Comparison of ENCODE assay signal across 8 cellular contexts in the genomic region with DNA sequence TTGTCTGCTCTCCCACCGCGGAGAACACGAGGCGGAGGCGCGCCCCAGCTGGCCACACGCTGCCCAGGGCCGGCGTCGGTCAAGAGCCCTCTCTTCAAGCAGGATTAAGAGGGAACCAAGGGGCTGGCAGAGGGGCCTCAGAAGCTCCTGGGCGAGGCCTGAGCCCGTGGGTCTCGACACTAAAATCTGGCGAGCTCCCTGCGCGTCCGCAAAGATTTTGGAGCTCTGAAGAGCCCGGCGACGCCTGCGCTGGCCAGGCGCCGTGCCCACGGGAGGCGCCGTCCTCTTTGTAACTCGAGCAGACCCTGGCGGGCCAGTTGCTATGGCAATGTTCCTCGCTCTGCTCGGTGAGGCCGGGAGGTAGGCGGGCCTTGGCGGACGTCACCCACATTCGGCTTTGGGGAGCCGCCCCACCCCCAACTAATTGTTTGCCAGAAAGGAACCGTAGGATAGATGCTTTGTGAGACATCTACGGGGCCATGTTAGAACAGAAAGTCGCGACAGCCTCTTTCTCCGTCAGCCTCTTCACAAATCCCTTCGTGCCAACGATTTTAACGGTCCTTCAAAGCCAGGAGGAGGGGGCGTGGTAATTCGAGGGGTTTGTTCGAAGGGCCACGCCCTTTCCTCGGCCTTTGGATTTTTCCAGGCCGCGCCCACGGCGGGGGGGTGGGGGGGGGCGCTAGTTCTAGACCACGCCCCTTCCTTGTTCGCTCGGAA. TPM values are rescaled to one million over a fixed set of nuclear protein-coding genes. Genes with fewer than 3 reads are reported as not detected.
DNase-seq lines count a peak whose midpoint lies in the region; ATAC-seq, FAIRE-seq and TF ChIP-seq lines count a peak whose summit lies in the region.

No MANE protein-coding gene starts in this region.

- H3K27ac ChIP-seq in left ventricle myocardium inferior (replicated peaks) (peak overlapping the region; percentile 99), prostate gland (peak overlapping the region; percentile 97 to 98), urinary bladder (ENCODE audit: low read depth) (peak overlapping the region; percentile 97)

- H3K4me3 ChIP-seq in left ventricle myocardium inferior: peak overlapping the region; percentile 77
- peak overlapping the region; percentile 75 to 82 for H3K4me3 ChIP-seq in prostate gland
- H3K4me3 ChIP-seq in urinary bladder (ENCODE audit: low read depth, low read length): peak overlapping the region; percentile 92

- under 1% methylated on average over 55 of the region's 57 CpGs for WGBS in prostate gland
- WGBS in urinary bladder: under 1% methylated on average over 57 of the region's 57 CpGs

- no peaks in the 10 kb centered on the region for H3K9me3 ChIP-seq in left ventricle myocardium inferior (replicated peaks)
- H3K9me3 ChIP-seq in prostate gland: no peaks in the 10 kb centered on the region

- ATAC-seq in HG02763 (IDR thresholded peaks at IDR 0.05; ENCODE audit: unreplicated experiment): peak; percentile 60

- intact Hi-C loops in left ventricle myocardium inferior (cut with micrococcal nuclease): no loop called here
- intact Hi-C loops in prostate gland (cut with DNase I): loop anchor here (1.0 to 10.0 kb wide), 3 partner anchors 85 to 173 kb away; partner anchors contain the start of genes LARP1 and MRPL22

- H3K36me3 ChIP-seq in left ventricle myocardium inferior: no peaks in the 10 kb centered on the region
- H3K36me3 ChIP-seq in prostate gland: no peaks in the 10 kb centered on the region
- H3K36me3 ChIP-seq in urinary bladder (ENCODE audit: insufficient read depth): no peaks in the 10 kb centered on the region

- H3K27me3 ChIP-seq in left ventricle myocardium inferior (ENCODE audit: low read depth) (no peaks in the 10 kb centered on the region), prostate gland (replicated peaks; ENCODE audit: insufficient read depth) (no peaks in the 10 kb centered on the region)

- DNase-seq in GM12891 (ENCODE audit: insufficient read length, low spot score): peak; percentile 71
- DNase-seq in NCI-H1436 (lab: John Stamatoyannopoulos, UW): peak; percentile 97
- peak; percentile 79 to 88 (median 84) for DNase-seq in T-helper 1 cell
- peak; percentile 95 for DNase-seq in amniotic stem cell (lab: John Stamatoyannopoulos, UW)
- DNase-seq in left ventricle myocardium inferior: peak; percentile 95
- DNase-seq in prostate gland (ENCODE audit: low spot score): peak; percentile 92

- FAIRE-seq in GM12891 (lab: Jason Lieb, UNC): peak; percentile 85

- no peak for TF ChIP-seq CTCF in left ventricle myocardium inferior (IDR thresholded peaks at IDR 0.05; ENCODE audit: borderline replicate concordance)
- TF ChIP-seq CTCF in prostate gland (IDR thresholded peaks at IDR 0.05): peak in 2 of 4 experiments; percentile 19 to 28

- TF ChIP-seq POLR2A in GM12891 (IDR thresholded peaks at IDR 0.05; ENCODE audit: low read depth, low read length) (no peak), prostate gland (IDR thresholded peaks at IDR 0.05) (peak; percentile 69)

- H3K4me1 ChIP-seq in left ventricle myocardium inferior (peaks cover 53% of the 10 kb centered on the region), prostate gland (replicated peaks) (peaks cover 6% of the 10 kb centered on the region), urinary bladder (ENCODE audit: insufficient read depth) (no peaks in the 10 kb centered on the region)

TF ChIP-seq in GM12891, 5 proteins besides CTCF, POLR2A, EP300 and RAD21:
- TF ChIP-seq POLR2AphosphoS5 (IDR thresholded peaks at IDR 0.05; ENCODE audit: low read depth, low read length) (peak; percentile 47; the same call in 1 of the 2 replicates), PAX5 (IDR thresholded peaks at IDR 0.05; ENCODE audit: insufficient read depth, low read length, severe bottlenecking) (no peak), TAF1 (IDR thresholded peaks at IDR 0.05; ENCODE audit: low read depth, low read length) (0 out of 2 replicates have a peak, but pooled peaks have one; percentile 29)
TF ChIP-seq in GM12891: peak in this region for 2.

RNA-seq across cellular contexts. Expression of gene CNOT8, which starts 0.7 kb away (rescaled TPM):
- 28.1 TPM for polyA plus RNA-seq in GM12891 (2012; ENCODE audit: low read depth, missing spikeins)
- total RNA-seq in left ventricle myocardium inferior (23.3 TPM), prostate gland (10 to 100 TPM; 46.3 to 95.2 TPM), urinary bladder (71.4 TPM)
- 49.8 TPM for polyA plus RNA-seq in urinary bladder

RNA-seq across cellular contexts. Expression of gene FAXDC2, which starts 7.3 kb away (rescaled TPM):
- polyA plus RNA-seq in GM12891 (2012; ENCODE audit: low read depth, missing spikeins): 0.76 TPM
- 23.5 TPM for total RNA-seq in left ventricle myocardium inferior
- total RNA-seq in prostate gland: 10 to 100 TPM; 35.3 to 81.7 TPM
- total RNA-seq in urinary bladder: 28.2 TPM
- 47.8 TPM for polyA plus RNA-seq in urinary bladder

Comparison
In these comparisons a context has a peak if more than half of its experiments do, and no peak if none do; other contexts are left out.
1. Peak in every context shown above with its lines: DNase-seq, ATAC-seq, H3K4me3 ChIP-seq and H3K27ac ChIP-seq.